Comparison of ENCODE assay signal across 9 cellular contexts in genomic region chr1:224851850-224852261, GRCh38.
A peak's percentile ranks its signal among the peaks of the same experiment; 100 is the strongest.
DNase-seq lines count a peak whose midpoint lies in the region; ATAC-seq and TF ChIP-seq lines count a peak whose summit lies in the region.
"Had no signal": no experiment of that assay in that cellular context is flagged by ENCODE, and none has a peak within 500 bp of the region (broad histone marks: within the 10 kb centered on the region; RNA-seq: fewer than 3 reads in every experiment).

No MANE protein-coding gene starts in this region.

- peaks cover 15% of the 10 kb centered on the region for H3K27me3 Mint-ChIP-seq in chondrocyte (ENCODE audit: low read depth)

- H3K27ac Mint-ChIP-seq in chondrocyte (ENCODE audit: unreplicated experiment), result no peak overlapping the region

- H3K9me3 Mint-ChIP-seq in chondrocyte (ENCODE audit: low read depth), result no peaks in the 10 kb centered on the region

- no peak overlapping the region for H3K27ac ChIP-seq in C4-2B
- H3K27ac ChIP-seq: thoracic aorta had no signal

- DNase-seq in chondrocyte (ENCODE audit: low spot score) (no peak), mesenteric fat pad (ENCODE audit: low spot score) (no peak), GM19238 (ENCODE audit: insufficient read length, low spot score) (no peak), SIG-M5 treated with dmso at 0.1 percent for 504 hours (lab: John Stamatoyannopoulos, UW; ENCODE audit: unreplicated experiment) (no peak), AG20443 (ENCODE audit: low spot score) (no peak)

- H3K36me3 Mint-ChIP-seq in chondrocyte (ENCODE audit: low read depth), result no peaks in the 10 kb centered on the region

- H3K4me3 Mint-ChIP-seq in chondrocyte (ENCODE audit: unreplicated experiment), result no peak overlapping the region

- H3K4me1 Mint-ChIP-seq in chondrocyte (ENCODE audit: low read depth), result no peaks in the 10 kb centered on the region

- TF ChIP-seq CTCF in C4-2B (conservative IDR thresholded peaks at IDR 0.05) (peak; percentile 40), chondrocyte (IDR thresholded peaks at IDR 0.05) (peak; percentile 55)

- ATAC-seq in GM19395 (IDR thresholded peaks at IDR 0.05; ENCODE audit: unreplicated experiment) (peak; percentile 42), HG03066 (IDR thresholded peaks at IDR 0.05; ENCODE audit: low read depth, unreplicated experiment) (peak; percentile 35)
